ENCODE assay signal across 23 cellular contexts in the genomic region with DNA sequence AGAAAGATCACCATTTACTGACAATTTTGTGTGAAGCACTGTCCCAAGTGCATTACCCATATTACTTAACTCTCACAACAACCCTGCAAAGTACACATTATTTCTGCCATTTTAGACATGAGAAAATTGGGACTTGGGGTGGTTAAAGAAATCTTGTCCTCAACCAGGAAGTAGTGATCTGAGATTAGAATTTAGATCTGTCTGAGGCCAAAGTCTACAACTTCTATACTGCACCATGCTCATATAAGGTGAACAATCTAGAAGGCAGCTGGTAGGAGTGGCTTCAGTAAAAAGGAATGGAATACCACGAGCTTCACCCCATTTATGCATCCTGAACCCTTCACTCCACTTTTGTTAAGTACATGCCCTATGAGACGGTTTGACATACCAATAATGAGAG.
"Had no signal": no experiment of that assay in that cellular context is flagged by ENCODE, and none has a peak within 500 bp of the region (broad histone marks: within the 10 kb centered on the region; RNA-seq: fewer than 3 reads in every experiment).

No MANE protein-coding gene starts in this region.

- H3K27ac Mint-ChIP-seq: activated naive CD8-positive, alpha-beta T cell; natural killer cell; T-cell; T-helper 2 cell treated with Interferon-gamma antibody and Interleukin-4, amounts not matched to agents 5 μg/mL and 100 μg/mL, for 36 hours had no signal

- H3K4me3 ChIP-seq: adrenal gland, ascending aorta, esophagus muscularis mucosa, gastroesophageal sphincter, heart left ventricle, ovary, prostate gland, thyroid gland had no signal

- H3K9me3 ChIP-seq: adrenal gland, ascending aorta, esophagus muscularis mucosa, gastroesophageal sphincter, heart left ventricle, ovary, prostate gland, spleen, thyroid gland had no signal

- H3K36me3 Mint-ChIP-seq: activated naive CD8-positive, alpha-beta T cell; natural killer cell; T-cell had no signal

- DNase-seq: activated CD4-positive, alpha-beta T cell treated with anti-CD3 and anti-CD28 coated beads for 1 hour; activated T-cell treated with anti-CD3 and anti-CD28 coated beads, Interleukin-2, amount 50 U/mL, for 1 hour; adrenal gland; brain microvascular endothelial cell; central memory CD4-positive, alpha-beta T cell; effector memory CD4-positive, alpha-beta T cell; heart left ventricle; islet precursor cell; left cardiac atrium; natural killer cell; ovary; spleen; stimulated activated CD4-positive, alpha-beta T cell treated with anti-CD3 and anti-CD28 coated beads, Interleukin-4, amount 100 ng/mL, for 1 hour; stimulated activated naive CD8-positive, alpha-beta T cell treated with anti-CD3 and anti-CD28 coated beads, Interleukin-15, Interleukin-2, amounts not matched to agents 100 U/mL and 50 U/mL, for 24 hours; T-cell; thyroid gland; WERI-Rb-1 had no signal

- H3K4me1 ChIP-seq: adrenal gland, ascending aorta, esophagus muscularis mucosa, gastroesophageal sphincter, heart left ventricle, prostate gland had no signal

- H3K4me3 Mint-ChIP-seq: activated naive CD8-positive, alpha-beta T cell; natural killer cell; T-cell; T-helper 2 cell treated with Interferon-gamma antibody and Interleukin-4, amounts not matched to agents 5 μg/mL and 100 μg/mL, for 36 hours had no signal

- H3K27me3 ChIP-seq: adrenal gland, ascending aorta, brain microvascular endothelial cell, ovary, spleen, thyroid gland had no signal

- H3K27ac ChIP-seq: adrenal gland, ascending aorta, brain microvascular endothelial cell, esophagus muscularis mucosa, gastroesophageal sphincter, heart left ventricle, ovary, prostate gland, thyroid gland, WERI-Rb-1 had no signal

- ATAC-seq: gastroesophageal sphincter; heart left ventricle; left cardiac atrium; natural killer cell; stimulated activated naive CD8-positive, alpha-beta T cell treated with anti-CD3 and anti-CD28 coated beads, Interleukin-15, Interleukin-2, amounts not matched to agents 100 U/mL and 50 U/mL, for 24 hours; T-cell had no signal

- H3K36me3 ChIP-seq: adrenal gland, ascending aorta, brain microvascular endothelial cell, esophagus muscularis mucosa, gastroesophageal sphincter, heart left ventricle, ovary, prostate gland, spleen, thyroid gland, WERI-Rb-1 had no signal

- H3K9me3 Mint-ChIP-seq: natural killer cell; T-cell; T-helper 2 cell treated with Interferon-gamma antibody and Interleukin-4, amounts not matched to agents 5 μg/mL and 100 μg/mL, for 36 hours had no signal

- H3K4me1 Mint-ChIP-seq: natural killer cell, T-cell had no signal
